ENCODE assay signal across 12 cellular contexts in the genomic region with DNA sequence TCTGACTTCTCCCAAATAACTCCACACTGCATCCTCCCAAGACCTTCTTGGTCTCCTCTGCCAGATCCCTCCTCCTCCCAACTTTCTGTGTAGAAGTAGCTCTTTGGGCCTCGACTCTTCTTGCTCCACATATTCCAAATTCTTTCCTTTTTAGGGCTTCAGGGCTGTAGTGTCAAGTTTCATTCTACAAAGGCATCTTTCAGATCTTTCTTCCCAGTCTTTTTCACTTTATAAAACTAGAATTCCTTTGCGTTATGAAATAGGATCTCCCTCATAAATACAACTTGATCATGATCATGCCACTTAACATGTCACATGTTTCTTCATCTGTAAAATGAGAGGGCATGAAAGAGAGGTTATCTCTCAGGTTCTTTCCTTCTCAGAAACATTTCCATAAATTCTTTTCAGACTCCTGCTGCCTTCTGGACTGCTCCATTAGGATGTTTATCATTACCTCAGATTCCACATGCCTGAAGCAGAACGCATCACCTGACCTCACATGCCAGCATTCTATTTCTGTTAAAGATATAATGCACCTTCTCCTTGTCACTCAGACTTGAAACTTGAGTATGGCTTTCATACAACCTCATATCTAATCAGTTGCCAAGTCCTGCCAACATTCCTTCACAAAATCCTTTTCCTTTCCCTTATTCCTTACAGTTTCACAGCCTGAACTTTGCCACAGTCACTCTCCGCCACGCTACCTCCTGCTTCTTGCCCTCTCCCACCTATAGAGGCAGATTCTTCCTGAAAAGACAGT. TPM values are rescaled to one million over a fixed set of nuclear protein-coding genes. Genes with fewer than 3 reads are reported as not detected.
DNase-seq lines count a peak whose midpoint lies in the region; ATAC-seq and TF ChIP-seq lines count a peak whose summit lies in the region.
"Had no signal": no experiment of that assay in that cellular context is flagged by ENCODE, and none has a peak within 500 bp of the region (broad histone marks: within the 10 kb centered on the region; RNA-seq: fewer than 3 reads in every experiment).

No MANE protein-coding gene starts in this region.

- H3K4me1 ChIP-seq in SJCRH30: peaks cover 44% of the 10 kb centered on the region
- H3K4me1 ChIP-seq in psoas muscle: peaks cover 23% of the 10 kb centered on the region
- no peaks in the 10 kb centered on the region for H3K4me1 ChIP-seq in adrenal gland (replicated peaks in 1 of 2)

- WGBS in psoas muscle, 3 donors: 51 to 55% (median 52%) methylated on average over 5 of the region's 5 CpGs
- 64 to 76% (median 70%) methylated on average over 5 of the region's 5 CpGs for WGBS in adrenal gland, 4 donors

- H3K9me3 ChIP-seq in SJCRH30 (replicated peaks) (no peaks in the 10 kb centered on the region), psoas muscle (no peaks in the 10 kb centered on the region), adrenal gland (replicated peaks in 1 of 3) (no peaks in the 10 kb centered on the region)

- intact Hi-C loops in psoas muscle (cut with DNase I) (loop anchor here in 1 of 2 donors (5.0 kb wide), 1 partner anchor 48 kb away; no protein-coding TSS in a partner anchor), adrenal gland (cut with DNase I) (no loop called here)

- H3K36me3 ChIP-seq in SJCRH30 (peaks cover 30% of the 10 kb centered on the region), psoas muscle (ENCODE audit: insufficient read depth in 1 of 2, low read depth in 1 of 2) (no peaks in the 10 kb centered on the region), adrenal gland (replicated peaks in 1 of 2) (no peaks in the 10 kb centered on the region)

- no peak for TF ChIP-seq CTCF in fibroblast of villous mesenchyme (IDR thresholded peaks at IDR 0.05; ENCODE audit: insufficient read depth, low read depth, low read length)
- TF ChIP-seq CTCF in psoas muscle (IDR thresholded peaks at IDR 0.05): no peak
- no peak for TF ChIP-seq CTCF in adrenal gland (IDR thresholded peaks at IDR 0.05)

- H3K4me3 ChIP-seq in SJCRH30: no peak overlapping the region
- no peak overlapping the region for H3K4me3 ChIP-seq in fibroblast of villous mesenchyme (ENCODE audit: low read depth, low read length)
- no peak overlapping the region for H3K4me3 ChIP-seq in psoas muscle
- H3K4me3 ChIP-seq in adrenal gland: no peak overlapping the region

- H3K27me3 ChIP-seq in SJCRH30 (no peaks in the 10 kb centered on the region), psoas muscle (ENCODE audit: insufficient read depth in 3 of 3, low read length in 2 of 3) (no peaks in the 10 kb centered on the region), adrenal gland (no peaks in the 10 kb centered on the region)

- peak; percentile 90 for DNase-seq in EH (ENCODE audit: low read depth)
- DNase-seq in SJCRH30: peak; percentile 27 to 45
- peak; percentile 62 for DNase-seq in fibroblast of villous mesenchyme (ENCODE audit: low read depth)
- no peak for DNase-seq in psoas muscle
- DNase-seq in NCI-H2196 treated with DMSO at 0.1 percent for 48 hours (lab: John Stamatoyannopoulos, UW; ENCODE audit: unreplicated experiment): no peak
- no peak for DNase-seq in stimulated activated CD4-positive, alpha-beta T cell treated with anti-CD3 and anti-CD28 coated beads, Interleukin-1b, Interleukin-23, amount 100 ng/mL, for 48 hours
- DNase-seq in Ammon's horn (ENCODE audit: low spot score): no peak
- DNase-seq in adrenal gland: no peak
- DNase-seq: glutamatergic neuron; NK-92 treated with Interleukin-12 subunit alpha and Interleukin-12 subunit beta, amount 100 ng/mL, for 24 hours; nucleus accumbens; WERI-Rb-1 had no signal

- H3K27ac ChIP-seq in SJCRH30: peak overlapping the region; percentile 2; the same call in 1 of the 2 replicates
- peak overlapping the region; percentile 13 for H3K27ac ChIP-seq in psoas muscle
- H3K27ac ChIP-seq in adrenal gland: no peak overlapping the region
- H3K27ac ChIP-seq: WERI-Rb-1 had no signal

- no peak for TF ChIP-seq POLR2A in adrenal gland (IDR thresholded peaks at IDR 0.05)

- peak in 3 of 4 donors; percentile 35 to 51 (median 38) for ATAC-seq in psoas muscle

RNA-seq across cellular contexts. Expression of a gene that starts 8.5 kb away (rescaled TPM):
- 167 and 195 TPM in 2 replicates for total RNA-seq in SJCRH30 (2014; rRNA removed; shearing (Covaris generic))
- total RNA-seq in fibroblast of villous mesenchyme: 92.1 and 149 TPM in 2 replicates
- 10 to 100 TPM; 17.3 to 58.8 (median 31.3) TPM for total RNA-seq in psoas muscle
- 100 to 1,000 TPM in 2 of 3 donors, 10 to 100 TPM in 1; 50.6 to 338 (median 136) TPM for polyA plus RNA-seq in psoas muscle
- 10 to 100 TPM in 2 of 8 donors, 1 to 10 TPM in 6; 4.5 to 14.7 (median 6.7) TPM for total RNA-seq in adrenal gland
- 10 to 100 TPM in 1 of 3 donors, 1 to 10 TPM in 2; 2.4 to 14.8 (median 2.9) TPM for polyA plus RNA-seq in adrenal gland

Comparison
In these comparisons a context has a peak if more than half of its experiments do, and no peak if none do; other contexts are left out.
1. DNase-seq: peak in EH (single experiment), SJCRH30 (2 of 2) and fibroblast of villous mesenchyme (single experiment); none in psoas muscle (0 of 2), NCI-H2196 treated with DMSO at 0.1 percent for 48 hours (single experiment), stimulated activated CD4-positive, alpha-beta T cell treated with anti-CD3 and anti-CD28 coated beads, Interleukin-1b, Interleukin-23, amount 100 ng/mL, for 48 hours (single experiment), Ammon's horn (single experiment) and adrenal gland (0 of 7).
2. H3K27ac ChIP-seq: peak in SJCRH30 (single experiment) and psoas muscle (single experiment); none in adrenal gland (0 of 5).